In genomic region chr10:62266611-62267010, GRCh38 we compare ENCODE assay signal across 1 cellular context.
TF ChIP-seq lines count a peak whose summit lies in the region.

No MANE protein-coding gene starts in this region.

TF ChIP-seq in GM23338, 12 proteins besides CTCF, POLR2A, EP300 and RAD21 (continued from another document):
- TF ChIP-seq ZNF462 (CRISPR knock-in tag; IDR thresholded peaks at IDR 0.05) (no peak), ZNF114 (CRISPR knock-in tag; IDR thresholded peaks at IDR 0.05) (no peak), NANOG (IDR thresholded peaks at IDR 0.05; ENCODE audit: borderline replicate concordance) (no peak)
